15 cellular contexts compared by ENCODE assay signal in the genomic region with DNA sequence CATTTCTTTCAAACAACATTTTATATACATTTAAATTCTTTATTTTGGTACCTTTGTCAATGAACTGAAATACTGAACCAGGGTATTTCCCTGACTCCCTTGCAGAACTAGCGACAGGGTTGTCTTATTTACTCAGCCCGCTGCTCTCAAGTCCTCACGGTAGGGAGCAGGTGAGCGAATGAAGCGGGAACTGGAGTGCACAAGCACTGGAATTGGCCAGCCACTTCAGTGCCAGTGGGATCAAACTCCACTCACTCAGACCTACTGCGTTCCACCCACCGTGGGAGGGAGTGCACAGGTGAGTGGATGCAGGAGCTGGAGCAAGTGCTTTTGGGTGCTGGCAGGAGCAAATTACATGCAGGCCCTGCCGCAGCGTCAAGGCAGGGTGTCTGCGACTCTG. TPM values are rescaled to one million over a fixed set of nuclear protein-coding genes. Genes with fewer than 3 reads are reported as not detected.
"Had no signal": no experiment of that assay in that cellular context is flagged by ENCODE, and none has a peak within 500 bp of the region (broad histone marks: within the 10 kb centered on the region; RNA-seq: fewer than 3 reads in every experiment).

No MANE protein-coding gene starts in this region.

- ATAC-seq: heart right ventricle; left colon; pancreas; stimulated activated naive CD8-positive, alpha-beta T cell treated with anti-CD3 and anti-CD28 coated beads, Interleukin-15, amount 100 ng/mL, for 72 hours had no signal

- DNase-seq: activated naive CD4-positive, alpha-beta T cell treated with anti-CD3 and anti-CD28 coated beads for 36 hours; dermis blood vessel endothelial cell; heart right ventricle; left colon; sigmoid colon; stimulated activated CD4-positive, alpha-beta T cell treated with anti-CD3 and anti-CD28 coated beads, Interleukin-1b, Interleukin-23, amount 100 ng/mL, for 48 hours; stimulated activated naive CD8-positive, alpha-beta T cell treated with anti-CD3 and anti-CD28 coated beads, Interleukin-15, amount 100 ng/mL, for 72 hours had no signal

RNA-seq across cellular contexts. Expression of gene NEUROD6, which starts 28.1 kb away (rescaled TPM):
- total RNA-seq: activated naive CD4-positive, alpha-beta T cell treated with anti-CD3 and anti-CD28 coated beads for 36 hours; activated T-helper 2 cell treated with anti-CD3 and anti-CD28 coated beads, Interferon-gamma antibody, Interleukin-2, Interleukin-4, amounts not matched to agents 10 μg/mL and 5 μg/mL and 100 μg/mL, durations not matched to agents 14 hours and 24 hours and 36 hours; ascending aorta; breast epithelium; chondrocyte; dermis blood vessel endothelial cell; epithelial cell of proximal tubule; heart right ventricle; left colon; lung microvascular endothelial cell; pancreas; sigmoid colon; upper lobe of left lung had no signal
